ENCODE assay signal across 15 cellular contexts in the genomic region with DNA sequence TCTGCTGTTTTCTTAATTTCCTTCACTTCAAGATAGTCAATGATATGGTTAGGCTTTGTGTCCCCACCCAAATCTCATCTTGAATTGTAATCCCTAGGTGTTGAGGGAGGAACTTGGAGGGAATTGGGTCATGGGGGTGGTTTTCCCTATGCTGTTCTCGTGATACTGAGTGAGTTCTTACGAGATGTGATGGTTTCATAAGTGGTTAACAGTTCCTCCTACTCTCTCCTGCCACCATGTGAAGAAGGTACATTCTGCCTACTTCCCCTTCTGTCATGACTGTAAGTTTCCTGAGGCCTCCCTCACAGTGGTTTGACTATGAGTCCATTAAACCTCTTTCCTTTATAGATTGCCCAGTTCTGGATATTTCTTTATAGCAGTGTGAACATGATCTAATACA.
DNase-seq lines count a peak whose midpoint lies in the region; ATAC-seq and TF ChIP-seq lines count a peak whose summit lies in the region.
"Had no signal": no experiment of that assay in that cellular context is flagged by ENCODE, and none has a peak within 500 bp of the region (broad histone marks: within the 10 kb centered on the region; RNA-seq: fewer than 3 reads in every experiment).

No MANE protein-coding gene starts in this region.

- no peaks in the 10 kb centered on the region; the same call in none of the 2 replicates for H3F3A ChIP-seq in MM.1S (ENCODE audit: insufficient read depth, low read length)

- H3K27ac ChIP-seq in MM.1S (ENCODE audit: low read length) = no peak overlapping the region
- H3K27ac ChIP-seq: parathyroid adenoma, PC-9, upper lobe of left lung had no signal

- no peak overlapping the region for H3K9ac ChIP-seq in MM.1S (ENCODE audit: low read length)
- H3K9ac ChIP-seq: parathyroid adenoma had no signal

- H3K36me3 ChIP-seq in MM.1S (replicated peaks; ENCODE audit: insufficient read depth, low read length) (no peaks in the 10 kb centered on the region), mucosa of descending colon (ENCODE audit: low read depth) (no peaks in the 10 kb centered on the region)
- H3K36me3 ChIP-seq: MG63, upper lobe of left lung had no signal

- intact Hi-C loops in mucosa of descending colon (cut with DNase I, micrococcal nuclease) = no loop called here

- H3K4me2 ChIP-seq in MM.1S (ENCODE audit: low read depth, low read length) = no peak overlapping the region
- H3K4me2 ChIP-seq: PC-9 had no signal

- peaks cover 4% of the 10 kb centered on the region for H3K36me3 Mint-ChIP-seq in activated naive CD4-positive, alpha-beta T cell treated with anti-CD3 and anti-CD28 coated beads, Interleukin-2, amount 50 U/mL, for 24 hours
- no peaks in the 10 kb centered on the region for H3K36me3 Mint-ChIP-seq in activated T-helper 17 cell treated with anti-CD3 and anti-CD28 coated beads, Interleukin-2, amount 50 U/mL, for 72 hours (ENCODE audit: low read depth)

- no peak for TF ChIP-seq CTCF in MM.1S (IDR thresholded peaks at IDR 0.05; ENCODE audit: low read length)
- TF ChIP-seq CTCF in mucosa of descending colon (IDR thresholded peaks at IDR 0.05) = no peak

- no peaks in the 10 kb centered on the region for H3K9me2 ChIP-seq in MM.1S (replicated peaks; ENCODE audit: insufficient read depth, low read length)

- H3K27me3 ChIP-seq in MM.1S (replicated peaks; ENCODE audit: insufficient read depth, low read length) = no peaks in the 10 kb centered on the region
- H3K27me3 ChIP-seq: MG63, upper lobe of left lung had no signal

- H3K4me1 ChIP-seq in MM.1S (ENCODE audit: low read length) = peaks cover 20% of the 10 kb centered on the region
- H3K4me1 ChIP-seq in mucosa of descending colon (ENCODE audit: low read depth) = no peaks in the 10 kb centered on the region
- H3K4me1 ChIP-seq: parathyroid adenoma, upper lobe of left lung had no signal

- H3K4me3 Mint-ChIP-seq in activated naive CD4-positive, alpha-beta T cell treated with anti-CD3 and anti-CD28 coated beads, Interleukin-2, amount 50 U/mL, for 24 hours = no peak overlapping the region
- peak overlapping the region; percentile 21 for H3K4me3 Mint-ChIP-seq in activated T-helper 17 cell treated with anti-CD3 and anti-CD28 coated beads, Interleukin-2, amount 50 U/mL, for 72 hours
- no peak overlapping the region for H3K4me3 Mint-ChIP-seq in stimulated activated naive CD8-positive, alpha-beta T cell treated with anti-CD3 and anti-CD28 coated beads, Interleukin-15, amount 100 ng/mL, for 72 hours

- peaks cover 23% of the 10 kb centered on the region for H3K9me3 Mint-ChIP-seq in activated naive CD4-positive, alpha-beta T cell treated with anti-CD3 and anti-CD28 coated beads, Interleukin-2, amount 50 U/mL, for 24 hours
- H3K9me3 Mint-ChIP-seq in activated T-helper 17 cell treated with anti-CD3 and anti-CD28 coated beads, Interleukin-2, amount 50 U/mL, for 72 hours = peaks cover 8% of the 10 kb centered on the region
- peaks cover 35 to 38% of the 10 kb centered on the region in 2 donors for H3K9me3 Mint-ChIP-seq in stimulated activated naive CD8-positive, alpha-beta T cell treated with anti-CD3 and anti-CD28 coated beads, Interleukin-15, amount 100 ng/mL, for 72 hours

- peak overlapping the region; percentile 73 for H3K27ac Mint-ChIP-seq in activated naive CD4-positive, alpha-beta T cell treated with anti-CD3 and anti-CD28 coated beads, Interleukin-2, amount 50 U/mL, for 24 hours
- H3K27ac Mint-ChIP-seq in activated T-helper 17 cell treated with anti-CD3 and anti-CD28 coated beads, Interleukin-2, amount 50 U/mL, for 72 hours = peak overlapping the region; percentile 50
- peak overlapping the region in 1 of 2 donors; percentile 69 for H3K27ac Mint-ChIP-seq in stimulated activated naive CD8-positive, alpha-beta T cell treated with anti-CD3 and anti-CD28 coated beads, Interleukin-15, amount 100 ng/mL, for 72 hours

- H3K4me3 ChIP-seq in MM.1S (ENCODE audit: low read length) (no peak overlapping the region), mucosa of descending colon (no peak overlapping the region)
- H3K4me3 ChIP-seq: MG63, PC-9, upper lobe of left lung had no signal

- no peaks in the 10 kb centered on the region for H4K20me1 ChIP-seq in MM.1S (ENCODE audit: insufficient read depth, low read length)

- H3K9me3 ChIP-seq in MM.1S (replicated peaks; ENCODE audit: insufficient read depth, low read length) = no peaks in the 10 kb centered on the region
- H3K9me3 ChIP-seq in mucosa of descending colon = no peaks in the 10 kb centered on the region
- H3K9me3 ChIP-seq: MG63, upper lobe of left lung had no signal

- H2AFZ ChIP-seq in MM.1S (ENCODE audit: low read length) = no peak overlapping the region
- H2AFZ ChIP-seq: parathyroid adenoma, PC-9 had no signal

- H3K27me3 Mint-ChIP-seq in activated naive CD4-positive, alpha-beta T cell treated with anti-CD3 and anti-CD28 coated beads, Interleukin-2, amount 50 U/mL, for 24 hours = no peaks in the 10 kb centered on the region
- H3K27me3 Mint-ChIP-seq in activated T-helper 17 cell treated with anti-CD3 and anti-CD28 coated beads, Interleukin-2, amount 50 U/mL, for 72 hours = no peaks in the 10 kb centered on the region
- no peaks in the 10 kb centered on the region for H3K27me3 Mint-ChIP-seq in stimulated activated naive CD8-positive, alpha-beta T cell treated with anti-CD3 and anti-CD28 coated beads, Interleukin-15, amount 100 ng/mL, for 72 hours

- no peak for DNase-seq in activated naive CD4-positive, alpha-beta T cell treated with anti-CD3 and anti-CD28 coated beads, Interleukin-2, amount 50 U/mL, for 16 hours
- peak; percentile 13 for DNase-seq in MM.1S
- no peak for DNase-seq in stimulated activated naive CD8-positive, alpha-beta T cell treated with anti-CD3 and anti-CD28 coated beads, Interleukin-15, amount 100 ng/mL, for 72 hours
- no peak for DNase-seq in H4 (ENCODE audit: low spot score)
- no peak for DNase-seq in mucosa of descending colon
- DNase-seq: activated CD4-positive, alpha-beta T cell treated with anti-CD3 and anti-CD28 coated beads, Interleukin-2, amount 50 U/mL, for 1 hour; activated gamma-delta T cell treated with Interleukin-2 at 50 U/mL for 16 hours; islet precursor cell; MG63; PC-9; upper lobe of left lung had no signal

- peaks cover 35% of the 10 kb centered on the region for H3K4me1 Mint-ChIP-seq in activated naive CD4-positive, alpha-beta T cell treated with anti-CD3 and anti-CD28 coated beads, Interleukin-2, amount 50 U/mL, for 24 hours
- peaks cover 10% of the 10 kb centered on the region for H3K4me1 Mint-ChIP-seq in activated T-helper 17 cell treated with anti-CD3 and anti-CD28 coated beads, Interleukin-2, amount 50 U/mL, for 72 hours
- H3K4me1 Mint-ChIP-seq in stimulated activated naive CD8-positive, alpha-beta T cell treated with anti-CD3 and anti-CD28 coated beads, Interleukin-15, amount 100 ng/mL, for 72 hours = peaks cover 39% of the 10 kb centered on the region

- peak; percentile 96 for ATAC-seq in activated T-helper 17 cell treated with anti-CD3 and anti-CD28 coated beads, Interleukin-2, amount 50 U/mL, for 72 hours (replicated peaks)
- peak; percentile 82 for ATAC-seq in stimulated activated naive CD8-positive, alpha-beta T cell treated with anti-CD3 and anti-CD28 coated beads, Interleukin-15, amount 100 ng/mL, for 72 hours
- ATAC-seq in HG03196 (IDR thresholded peaks at IDR 0.05; ENCODE audit: unreplicated experiment) (no peak), mucosa of descending colon (no peak)

- H3K79me2 ChIP-seq in MM.1S (ENCODE audit: low read length) = no peaks in the 10 kb centered on the region
- H3K79me2 ChIP-seq: parathyroid adenoma had no signal

Comparison
In these comparisons a context has a peak if more than half of its experiments do, and no peak if none do; other contexts are left out.
1. ATAC-seq: peak in activated T-helper 17 cell treated with anti-CD3 and anti-CD28 coated beads, Interleukin-2, amount 50 U/mL, for 72 hours (single experiment) and stimulated activated naive CD8-positive, alpha-beta T cell treated with anti-CD3 and anti-CD28 coated beads, Interleukin-15, amount 100 ng/mL, for 72 hours (single experiment); none in HG03196 (single experiment) and mucosa of descending colon (single experiment).